Comparison of ENCODE assay signal across 8 cellular contexts in the genomic region with DNA sequence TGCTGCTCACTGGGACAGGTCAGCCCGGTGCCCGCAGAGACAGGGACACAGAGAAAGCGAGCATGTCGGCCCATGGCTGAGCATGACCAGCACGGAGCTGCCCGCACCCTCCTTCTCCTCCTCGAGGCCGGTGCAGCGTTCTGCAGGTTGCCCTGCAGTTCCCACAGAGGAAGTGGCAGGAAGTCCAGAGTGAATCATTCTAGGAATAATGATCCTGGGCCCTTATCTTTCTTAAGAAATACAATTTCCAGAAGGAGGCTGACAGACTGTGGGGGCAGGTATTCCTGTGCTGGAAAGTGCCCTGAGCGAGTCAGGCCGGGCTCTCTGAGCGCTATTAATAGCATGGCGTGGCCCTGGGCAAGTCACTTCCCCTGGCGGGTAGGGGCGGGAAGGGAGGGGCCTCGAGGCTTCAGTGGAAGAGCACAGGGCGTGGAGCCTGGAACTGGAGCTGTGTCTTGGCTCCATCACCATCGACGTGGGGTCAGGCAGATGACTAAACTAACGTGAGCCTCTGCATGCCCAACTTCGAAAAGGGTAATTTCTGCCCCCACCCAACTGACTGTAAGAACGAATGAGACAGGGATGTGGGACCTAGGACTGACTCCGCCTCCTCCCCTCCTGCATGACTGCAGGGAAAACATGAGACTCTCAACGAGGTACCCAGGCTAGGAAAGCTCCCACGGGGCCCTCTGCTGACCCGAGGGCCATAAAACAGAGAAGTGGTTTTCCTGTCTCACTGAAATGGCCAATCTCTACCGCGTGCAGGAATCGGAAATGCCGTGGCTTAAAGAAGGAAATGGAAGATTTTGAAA. TPM values are rescaled to one million over a fixed set of nuclear protein-coding genes. Genes with fewer than 3 reads are reported as not detected.
DNase-seq lines count a peak whose midpoint lies in the region; ATAC-seq, FAIRE-seq and TF ChIP-seq lines count a peak whose summit lies in the region.

No MANE protein-coding gene starts in this region.

- 26% methylated on average over 26 of the region's 30 CpGs for WGBS in mesenchymal stem cell

- H3K79me1 ChIP-seq in mesenchymal stem cell (replicated peaks; ENCODE audit: low read length, poor library complexity, severe bottlenecking): peaks cover 23% of the 10 kb centered on the region

- no peaks in the 10 kb centered on the region for H3K36me3 Mint-ChIP-seq in activated B cell treated with CpG ODN at 0.5 μM for 24 hours (ENCODE audit: low read depth)
- H3K36me3 Mint-ChIP-seq in effector memory CD8-positive, alpha-beta T cell (ENCODE audit: insufficient read depth): peaks cover 38% of the 10 kb centered on the region
- H3K36me3 Mint-ChIP-seq in stimulated activated naive CD8-positive, alpha-beta T cell treated with anti-CD3 and anti-CD28 coated beads, Interleukin-15, Interleukin-2, amounts not matched to agents 100 ng/mL and 50 ng/mL, for 24 hours (ENCODE audit: low read depth): peaks cover 19% of the 10 kb centered on the region

- H3K4me3 Mint-ChIP-seq in activated B cell treated with CpG ODN at 0.5 μM for 24 hours: peak overlapping the region; percentile 62
- H3K4me3 Mint-ChIP-seq in effector memory CD8-positive, alpha-beta T cell: peak overlapping the region; percentile 54 to 69
- peak overlapping the region; percentile 77 for H3K4me3 Mint-ChIP-seq in stimulated activated naive CD8-positive, alpha-beta T cell treated with anti-CD3 and anti-CD28 coated beads, Interleukin-15, Interleukin-2, amounts not matched to agents 100 ng/mL and 50 ng/mL, for 24 hours

- no peaks in the 10 kb centered on the region for H3K9me3 ChIP-seq in BLaER1 treated with 17β-estradiol and CSF1 and Interleukin-3, amounts not matched to agents 10 nM and 100 nM (replicated peaks in 1 of 11)
- no peaks in the 10 kb centered on the region for H3K9me3 ChIP-seq in mesenchymal stem cell (ENCODE audit: control insufficient read depth, low read length)

- intact Hi-C loops in activated B cell treated with CpG ODN at 0.5 μM for 24 hours (cut with micrococcal nuclease): no loop called here

- peaks cover 29% of the 10 kb centered on the region for H3K4me1 Mint-ChIP-seq in activated B cell treated with CpG ODN at 0.5 μM for 24 hours
- peaks cover 23 to 48% of the 10 kb centered on the region in 2 donors for H3K4me1 Mint-ChIP-seq in effector memory CD8-positive, alpha-beta T cell (ENCODE audit: low read depth in 2 of 2)
- peaks cover 75% of the 10 kb centered on the region for H3K4me1 Mint-ChIP-seq in stimulated activated naive CD8-positive, alpha-beta T cell treated with anti-CD3 and anti-CD28 coated beads, Interleukin-15, Interleukin-2, amounts not matched to agents 100 ng/mL and 50 ng/mL, for 24 hours (ENCODE audit: low read depth)

- H2BK15ac ChIP-seq in mesenchymal stem cell (ENCODE audit: low read depth, poor library complexity, severe bottlenecking): no peak overlapping the region

- H2BK120ac ChIP-seq in mesenchymal stem cell (ENCODE audit: low read depth, low read length): no peak overlapping the region

- H3K27ac Mint-ChIP-seq in activated B cell treated with CpG ODN at 0.5 μM for 24 hours: peak overlapping the region; percentile 47
- H3K27ac Mint-ChIP-seq in effector memory CD8-positive, alpha-beta T cell: peak overlapping the region; percentile 52 to 89
- peak overlapping the region; percentile 98 for H3K27ac Mint-ChIP-seq in stimulated activated naive CD8-positive, alpha-beta T cell treated with anti-CD3 and anti-CD28 coated beads, Interleukin-15, Interleukin-2, amounts not matched to agents 100 ng/mL and 50 ng/mL, for 24 hours

- H3K9me3 Mint-ChIP-seq in activated B cell treated with CpG ODN at 0.5 μM for 24 hours: no peaks in the 10 kb centered on the region
- H3K9me3 Mint-ChIP-seq in effector memory CD8-positive, alpha-beta T cell: no peaks in the 10 kb centered on the region
- no peaks in the 10 kb centered on the region for H3K9me3 Mint-ChIP-seq in stimulated activated naive CD8-positive, alpha-beta T cell treated with anti-CD3 and anti-CD28 coated beads, Interleukin-15, Interleukin-2, amounts not matched to agents 100 ng/mL and 50 ng/mL, for 24 hours

- H3K9ac ChIP-seq in BLaER1 treated with 17β-estradiol and CSF1 and Interleukin-3, amounts not matched to agents 10 nM and 100 nM: peak overlapping the region in 5 of 11 experiments; percentile 2 to 35 (median 15); a peak in 5 of 22 replicates
- H3K9ac ChIP-seq in mesenchymal stem cell (ENCODE audit: low read length): peak overlapping the region; percentile 36

- H3K4me3 ChIP-seq in BLaER1 treated with 17β-estradiol and CSF1 and Interleukin-3, amounts not matched to agents 10 nM and 100 nM: peak overlapping the region in 4 of 10 experiments; percentile 1 to 29 (median 27); a peak in 3 of 20 replicates
- no peak overlapping the region for H3K4me3 ChIP-seq in mesenchymal stem cell (ENCODE audit: insufficient read depth in 1 of 2, low read depth in 1 of 2, low read length in 2 of 2)

- peaks cover 32 to 47% (median 45%) of the 10 kb centered on the region in 11 experiments for H3K27me3 ChIP-seq in BLaER1 treated with 17β-estradiol and CSF1 and Interleukin-3, amounts not matched to agents 10 nM and 100 nM
- H3K27me3 ChIP-seq in mesenchymal stem cell (ENCODE audit: control insufficient read depth in 1 of 2, insufficient read depth in 1 of 2, low read length in 2 of 2): no peaks in the 10 kb centered on the region

- peak overlapping the region; percentile 83 to 98 (median 94) for H3K4me2 ChIP-seq in BLaER1 treated with 17β-estradiol and CSF1 and Interleukin-3, amounts not matched to agents 10 nM and 100 nM
- no peak overlapping the region for H3K4me2 ChIP-seq in mesenchymal stem cell (ENCODE audit: low read length, poor library complexity, severe bottlenecking)

- peak overlapping the region in 1 of 2 experiments; percentile 73 for H3K18ac ChIP-seq in mesenchymal stem cell (ENCODE audit: low read depth in 1 of 2, low read length in 2 of 2)

- H3K23ac ChIP-seq in mesenchymal stem cell (ENCODE audit: low read length in 2 of 2): no peak overlapping the region

- H3K4me1 ChIP-seq in BLaER1 treated with 17β-estradiol and CSF1 and Interleukin-3, amounts not matched to agents 10 nM and 100 nM: peaks cover 51 to 98% (median 94%) of the 10 kb centered on the region in 10 experiments
- H3K4me1 ChIP-seq in mesenchymal stem cell (ENCODE audit: control insufficient read depth, insufficient read depth, low read depth, low read length): peaks cover 30% of the 10 kb centered on the region

- H3K27me3 Mint-ChIP-seq in activated B cell treated with CpG ODN at 0.5 μM for 24 hours: no peaks in the 10 kb centered on the region
- no peaks in the 10 kb centered on the region for H3K27me3 Mint-ChIP-seq in effector memory CD8-positive, alpha-beta T cell
- no peaks in the 10 kb centered on the region for H3K27me3 Mint-ChIP-seq in stimulated activated naive CD8-positive, alpha-beta T cell treated with anti-CD3 and anti-CD28 coated beads, Interleukin-15, Interleukin-2, amounts not matched to agents 100 ng/mL and 50 ng/mL, for 24 hours

- no peak overlapping the region for H2AFZ ChIP-seq in mesenchymal stem cell (ENCODE audit: low read depth, low read length)

- H2BK12ac ChIP-seq in mesenchymal stem cell (ENCODE audit: low read length in 2 of 2): peak overlapping the region in 1 of 2 experiments; percentile 37

- H2AK5ac ChIP-seq in mesenchymal stem cell (ENCODE audit: low read length, severe bottlenecking): no peak overlapping the region

- no peak overlapping the region for H2BK5ac ChIP-seq in mesenchymal stem cell (ENCODE audit: low read depth, low read length, poor library complexity, severe bottlenecking)

- H4K8ac ChIP-seq in mesenchymal stem cell (ENCODE audit: low read length): peak overlapping the region; percentile 33

- no peak for TF ChIP-seq CTCF in activated B cell treated with CpG ODN at 0.5 μM for 24 hours (IDR thresholded peaks at IDR 0.05)

- CTCF ChIA-PET in activated B cell treated with CpG ODN at 0.5 μM for 24 hours (lab: Charles Lee): interaction anchor here (0.8 to 1.0 kb wide), 2 partner anchors 114 to 180 kb away, joined by 3 to 4 read pairs; no protein-coding TSS in a partner anchor

- DNase-seq in HTR-8/SVneo (ENCODE audit: insufficient read length, low spot score) (peak; percentile 82), activated B cell treated with CpG ODN at 0.5 μM for 24 hours (no peak), mesenchymal stem cell (peak; percentile 95), cerebellum (ENCODE audit: low spot score) (no peak)
- DNase-seq in effector memory CD8-positive, alpha-beta T cell: no peak

- H3K4ac ChIP-seq in mesenchymal stem cell (ENCODE audit: low read depth in 1 of 2, low read length in 2 of 2): no peak overlapping the region

- H4K91ac ChIP-seq in mesenchymal stem cell (ENCODE audit: low read length): no peak overlapping the region

- 0 out of 22 replicates have a peak, but pooled peaks cover 0 to 5% (median 0%) of the 10 kb centered on the region in 11 experiments for H3K36me3 ChIP-seq in BLaER1 treated with 17β-estradiol and CSF1 and Interleukin-3, amounts not matched to agents 10 nM and 100 nM
- H3K36me3 ChIP-seq in mesenchymal stem cell (ENCODE audit: control insufficient read depth in 1 of 2, insufficient read depth in 2 of 2, low read depth in 1 of 2, low read length in 2 of 2): peaks cover 31 to 70% of the 10 kb centered on the region in 2 experiments

- H3K14ac ChIP-seq in mesenchymal stem cell (ENCODE audit: low read length in 2 of 2): no peak overlapping the region

- FAIRE-seq in HTR-8/SVneo (lab: Jason Lieb, UNC): peak; percentile 80

- peaks cover 0 to 63% (median 48%) of the 10 kb centered on the region in 11 experiments; a peak in 20 of 22 replicates for H4K20me1 ChIP-seq in BLaER1 treated with 17β-estradiol and CSF1 and Interleukin-3, amounts not matched to agents 10 nM and 100 nM

- POLR2A ChIA-PET in activated B cell treated with CpG ODN at 0.5 μM for 24 hours (lab: Charles Lee): no interaction called here

- H3K27ac ChIP-seq in BLaER1 treated with 17β-estradiol and CSF1 and Interleukin-3, amounts not matched to agents 10 nM and 100 nM: peak overlapping the region in 7 of 11 experiments; percentile 22 to 65 (median 62); a peak in 13 of 22 replicates
- no peak overlapping the region for H3K27ac ChIP-seq in mesenchymal stem cell (ENCODE audit: low read length, poor library complexity, severe bottlenecking)

- ATAC-seq in activated B cell treated with CpG ODN at 0.5 μM for 24 hours (ENCODE audit: low read depth) (peak; percentile 78), HG03280 (IDR thresholded peaks at IDR 0.05; ENCODE audit: unreplicated experiment) (no peak)
- ATAC-seq in effector memory CD8-positive, alpha-beta T cell (replicated peaks): peak; percentile 81

RNA-seq across cellular contexts. Expression of a gene that starts 9.8 kb away (rescaled TPM):
- 0.18 TPM in 1 of 2 replicates, not detected in the other for total RNA-seq in activated B cell treated with CpG ODN at 0.5 μM for 24 hours
- polyA plus RNA-seq in mesenchymal stem cell (2013, experiment 1 of 2): 12.5 TPM
- 13.0 TPM for polyA plus RNA-seq in mesenchymal stem cell (2013, experiment 2 of 2)
- total RNA-seq in cerebellum: 3.3 TPM

RNA-seq across cellular contexts. Expression of a gene that starts 50.1 kb away (rescaled TPM):
- total RNA-seq in activated B cell treated with CpG ODN at 0.5 μM for 24 hours: 72.9 and 78.8 TPM in 2 replicates
- polyA plus RNA-seq in mesenchymal stem cell (2013, experiment 1 of 2): 10.0 TPM
- polyA plus RNA-seq in mesenchymal stem cell (2013, experiment 2 of 2): 10.2 TPM
- 17.7 TPM for total RNA-seq in cerebellum

RNA-seq across cellular contexts. Expression of a gene that starts 54.5 kb away (rescaled TPM):
- not detected in 2 replicates for total RNA-seq in activated B cell treated with CpG ODN at 0.5 μM for 24 hours
- not detected for polyA plus RNA-seq in mesenchymal stem cell (2013, experiment 1 of 2)
- polyA plus RNA-seq in mesenchymal stem cell (2013, experiment 2 of 2): not detected
- not detected for total RNA-seq in cerebellum

Comparison
In these comparisons a context has a peak if more than half of its experiments do, and no peak if none do; other contexts are left out.
1. DNase-seq: peak in HTR-8/SVneo (single experiment) and mesenchymal stem cell (single experiment); none in activated B cell treated with CpG ODN at 0.5 μM for 24 hours (single experiment), effector memory CD8-positive, alpha-beta T cell (0 of 3) and cerebellum (single experiment).
2. H3K27ac Mint-ChIP-seq: peak in every context shown above with its lines; median percentile 98 in stimulated activated naive CD8-positive, alpha-beta T cell treated with anti-CD3 and anti-CD28 coated beads, Interleukin-15, Interleukin-2, amounts not matched to agents 100 ng/mL and 50 ng/mL, for 24 hours; 70 in effector memory CD8-positive, alpha-beta T cell; 47 in activated B cell treated with CpG ODN at 0.5 μM for 24 hours.
3. Peak in every context shown above with its lines, with median percentiles within 50 percentile points of each other: H3K4me3 Mint-ChIP-seq.